8 cellular contexts compared by ENCODE assay signal in the genomic region with DNA sequence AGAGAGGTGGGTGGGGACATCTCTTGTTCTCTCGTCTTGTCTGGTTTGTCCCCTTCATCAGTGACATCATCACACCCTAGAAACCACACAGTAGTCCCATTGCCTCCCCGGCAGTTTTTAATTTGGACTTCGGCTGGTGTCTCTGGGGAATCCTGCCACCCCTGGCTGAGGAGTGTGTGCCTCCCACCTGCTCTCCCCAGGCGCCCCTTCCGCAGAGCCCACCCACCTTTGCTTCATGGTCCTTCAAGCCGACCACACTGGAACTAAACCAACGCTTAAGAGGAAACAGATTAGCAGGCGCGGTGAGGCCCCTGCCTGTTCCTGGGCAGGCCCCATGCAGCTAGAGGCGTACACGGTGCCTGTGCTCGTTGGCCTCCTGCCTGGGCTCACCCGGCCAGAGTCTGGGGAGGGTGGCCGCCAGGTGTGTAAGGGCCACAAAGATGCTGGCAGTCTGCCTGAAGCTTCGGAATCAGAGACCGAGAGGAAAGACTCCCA.
DNase-seq lines count a peak whose midpoint lies in the region; ATAC-seq, FAIRE-seq and TF ChIP-seq lines count a peak whose summit lies in the region.

No MANE protein-coding gene starts in this region.

- no peak for TF ChIP-seq POLR2A in HepG2 (IDR thresholded peaks at IDR 0.05; ENCODE audit: insufficient read depth in 1 of 2, low read depth in 2 of 2, low read length in 2 of 2)

- H3K4me2 ChIP-seq in HepG2 (ENCODE audit: low read depth, low read length): no peak overlapping the region

- H3K79me2 ChIP-seq in HepG2 (ENCODE audit: insufficient read depth, low read length): no peaks in the 10 kb centered on the region

- TF ChIP-seq CTCF in HepG2 (CRISPR knock-in tag; IDR thresholded peaks at IDR 0.05): no peak

- ATAC-seq in GM18498 (IDR thresholded peaks at IDR 0.05; ENCODE audit: unreplicated experiment) (peak; percentile 60), HG02763 (IDR thresholded peaks at IDR 0.05; ENCODE audit: unreplicated experiment) (peak; percentile 49), HepG2 (0 out of 3 replicates have a peak, but pooled peaks have one; percentile 30)

- TF ChIP-seq EP300 in HepG2 (IDR thresholded peaks at IDR 0.05; ENCODE audit: low read depth in 2 of 2, low read length in 2 of 2) (no peak), HepG2 (CRISPR knock-in tag; IDR thresholded peaks at IDR 0.05; ENCODE audit: borderline replicate concordance) (no peak)

- H3K36me3 ChIP-seq in HepG2 (replicated peaks in 1 of 2; ENCODE audit: control insufficient read depth in 1 of 2, insufficient read depth in 2 of 2, low read length in 2 of 2) (no peaks in the 10 kb centered on the region; a peak in 3 of 5 replicates), HAP-1 (replicated peaks) (no peaks in the 10 kb centered on the region)

- H3K4me1 ChIP-seq in HepG2 (ENCODE audit: insufficient read depth, low read length) (peaks cover 37% of the 10 kb centered on the region), HAP-1 (no peaks in the 10 kb centered on the region)

- BruUV-seq in HepG2 (replicated peaks; lab: Mats Ljungman, UMichigan): no TSS peak

- H3K4me3 ChIP-seq in HepG2 (replicated peaks in 1 of 3; ENCODE audit: insufficient read depth in 1 of 3, low read depth in 2 of 3, low read length in 3 of 3) (no peak overlapping the region), HAP-1 (no peak overlapping the region)

- no peaks in the 10 kb centered on the region for H4K20me1 ChIP-seq in HepG2 (ENCODE audit: insufficient read depth, low read length)

- no peak overlapping the region for H3K9ac ChIP-seq in HepG2 (ENCODE audit: insufficient read depth, low read depth, low read length)

- intact Hi-C loops in HepG2 (cut with micrococcal nuclease; ENCODE audit: unreplicated experiment): no loop called here

- no peak overlapping the region for H3K27ac ChIP-seq in HepG2 (ENCODE audit: extremely low read length, insufficient read depth, low read length)

- in situ Hi-C loops in HepG2 (cut with HindIII; ENCODE audit: extremely low pct_ligation_motif_present, low pct_unique_long_range_greater_than_20kb): no loop called here
- in situ Hi-C loops in HAP-1 (cut with MboI; ENCODE audit: low sequenced_read_pairs): no loop called here

- TF ChIP-seq RAD21 in HepG2 (CRISPR knock-in tag; IDR thresholded peaks at IDR 0.05): no peak

- 87% methylated on average over 16 of the region's 16 CpGs for WGBS in HepG2 (ENCODE audit: low lambda C conversion rate)

- CTCF ChIA-PET in HepG2 (lab: Yijun Ruan, JAX; ENCODE audit: low intra/inter-chr PET ratio, low total read pairs): no interaction called here

- H3K27me3 ChIP-seq in HepG2 (ENCODE audit: control insufficient read depth in 1 of 2, insufficient read depth in 2 of 2, low read length in 2 of 2) (no peaks in the 10 kb centered on the region), HAP-1 (ENCODE audit: low read depth) (peaks cover 15% of the 10 kb centered on the region; the same call in 1 of the 2 replicates)

- no peak overlapping the region for H2AFZ ChIP-seq in HepG2 (ENCODE audit: low read length)

- FAIRE-seq in HepG2 (lab: Jason Lieb, UNC): no peak

- peak; percentile 9 for DNase-seq in T-helper 22 cell (ENCODE audit: low read depth)
- no peak for DNase-seq in HepG2 (ENCODE audit: low spot score)
- no peak for DNase-seq in NCI-H446 treated with DMSO at 0.1 percent for 48 hours (lab: John Stamatoyannopoulos, UW)
- no peak for DNase-seq in cortex of kidney (lab: John Stamatoyannopoulos, UW)
- no peak for DNase-seq in HAP-1 (ENCODE audit: low spot score in 2 of 2)
- no peak for DNase-seq in NCI-H2227 (lab: John Stamatoyannopoulos, UW; ENCODE audit: unreplicated experiment)

- H3K9me3 ChIP-seq in HepG2 (ENCODE audit: low read length) (no peaks in the 10 kb centered on the region), HAP-1 (no peaks in the 10 kb centered on the region)

- POLR2A ChIA-PET in HepG2 (lab: Yijun Ruan, JAX): no interaction called here

TF ChIP-seq in HepG2, 621 proteins besides CTCF, POLR2A, EP300 and RAD21:
- TF ChIP-seq, protein P1, sequence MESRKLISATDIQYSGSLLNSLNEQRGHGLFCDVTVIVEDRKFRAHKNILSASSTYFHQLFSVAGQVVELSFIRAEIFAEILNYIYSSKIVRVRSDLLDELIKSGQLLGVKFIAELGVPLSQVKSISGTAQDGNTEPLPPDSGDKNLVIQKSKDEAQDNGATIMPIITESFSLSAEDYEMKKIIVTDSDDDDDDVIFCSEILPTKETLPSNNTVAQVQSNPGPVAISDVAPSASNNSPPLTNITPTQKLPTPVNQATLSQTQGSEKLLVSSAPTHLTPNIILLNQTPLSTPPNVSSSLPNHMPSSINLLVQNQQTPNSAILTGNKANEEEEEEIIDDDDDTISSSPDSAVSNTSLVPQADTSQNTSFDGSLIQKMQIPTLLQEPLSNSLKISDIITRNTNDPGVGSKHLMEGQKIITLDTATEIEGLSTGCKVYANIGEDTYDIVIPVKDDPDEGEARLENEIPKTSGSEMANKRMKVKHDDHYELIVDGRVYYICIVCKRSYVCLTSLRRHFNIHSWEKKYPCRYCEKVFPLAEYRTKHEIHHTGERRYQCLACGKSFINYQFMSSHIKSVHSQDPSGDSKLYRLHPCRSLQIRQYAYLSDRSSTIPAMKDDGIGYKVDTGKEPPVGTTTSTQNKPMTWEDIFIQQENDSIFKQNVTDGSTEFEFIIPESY (CRISPR knock-in tag; IDR thresholded peaks at IDR 0.05): peak; percentile 85
- TF ChIP-seq ZSCAN21 (CRISPR knock-in tag; IDR thresholded peaks at IDR 0.05; ENCODE audit: borderline replicate concordance): no peak
